Comparison of ENCODE assay signal across 8 cellular contexts in genomic region chr2:226985227-226985946, GRCh38.
DNase-seq lines count a peak whose midpoint lies in the region; ATAC-seq lines count a peak whose summit lies in the region.

No MANE protein-coding gene starts in this region.

- DNase-seq in GM03348 (ENCODE audit: low spot score), result peak; percentile 78
- peak; percentile 5 to 15 for DNase-seq in Kasumi-1 (lab: John Stamatoyannopoulos, UW)
- DNase-seq in RPMI8226, result peak; percentile 75
- DNase-seq in dermis microvascular lymphatic vessel endothelial cell (ENCODE audit: low read depth in 2 of 2), result peak; percentile 67 to 76
- DNase-seq in lung microvascular endothelial cell (ENCODE audit: low read depth in 2 of 2), result peak; percentile 66 to 84
- peak; percentile 57 for DNase-seq in ureter (ENCODE audit: low spot score)

- ATAC-seq in GM21528 (IDR thresholded peaks at IDR 0.05; ENCODE audit: low FRiP score, unreplicated experiment), result peak; percentile 42
- ATAC-seq in HG03196 (IDR thresholded peaks at IDR 0.05; ENCODE audit: unreplicated experiment), result no peak

Comparison
In these comparisons a context has a peak if more than half of its experiments do, and no peak if none do; other contexts are left out.
1. DNase-seq: peak in every context shown above with its lines; median percentile 78 in GM03348; 75 in RPMI8226; 75 in lung microvascular endothelial cell; 72 in dermis microvascular lymphatic vessel endothelial cell; 57 in ureter; 10 in Kasumi-1.